Comparison of ENCODE assay signal across 13 cellular contexts in the genomic region with DNA sequence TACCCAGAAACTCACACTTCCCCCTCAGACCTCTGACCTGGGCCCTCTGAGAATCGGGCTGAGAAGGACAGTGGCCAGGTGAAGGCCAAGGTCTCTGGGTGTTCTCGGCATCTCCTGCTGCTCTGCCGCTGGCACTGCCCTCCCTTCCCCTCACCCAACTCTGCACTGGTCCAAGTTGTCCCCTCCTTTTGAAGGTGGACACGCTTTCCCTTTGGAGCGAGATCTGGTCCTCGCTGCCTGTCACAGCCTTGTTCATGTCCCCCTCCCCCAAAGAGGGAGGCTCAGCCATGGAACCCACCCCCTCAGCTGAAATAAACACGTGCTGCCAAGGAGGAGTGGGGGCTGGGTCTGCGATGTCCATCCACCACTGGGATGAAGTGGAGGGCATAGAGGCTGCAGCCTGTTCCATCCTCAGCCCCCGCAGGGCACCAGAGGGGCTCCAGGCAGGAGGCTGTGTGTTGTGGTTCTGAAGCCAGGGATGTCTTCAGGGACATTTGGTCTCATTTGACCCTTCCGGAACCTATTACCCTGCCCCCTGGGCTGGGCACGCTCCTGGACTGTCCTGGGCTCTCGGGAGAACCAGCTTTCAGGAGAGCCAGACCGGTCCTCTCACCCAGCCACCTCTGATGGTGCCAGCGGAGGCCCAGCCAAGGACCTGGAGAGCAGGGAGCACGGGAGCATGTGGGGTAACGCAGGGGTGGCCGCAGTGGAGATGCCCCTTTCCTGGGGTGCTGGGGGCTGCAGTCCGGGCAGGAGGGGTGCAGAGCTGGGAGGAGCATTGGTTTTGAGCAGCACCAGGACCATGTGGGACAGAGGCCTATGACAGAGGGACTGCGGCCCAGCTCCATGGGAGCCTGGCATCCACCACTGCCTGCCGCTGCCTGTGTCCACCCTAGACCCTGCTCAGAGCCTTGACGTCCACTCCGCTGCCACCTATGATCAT. TPM values are rescaled to one million over a fixed set of nuclear protein-coding genes. Genes with fewer than 3 reads are reported as not detected.
"Had no signal": no experiment of that assay in that cellular context is flagged by ENCODE, and none has a peak within 500 bp of the region (broad histone marks: within the 10 kb centered on the region; RNA-seq: fewer than 3 reads in every experiment).

No MANE protein-coding gene starts in this region.

- H3K4me3 ChIP-seq: cardiac muscle cell, coronary artery, gastroesophageal sphincter, tibial nerve had no signal

- H3K36me3 Mint-ChIP-seq: memory B cell, natural killer cell had no signal

- H3K4me3 Mint-ChIP-seq: activated T-helper 1 cell treated with anti-CD3 and anti-CD28 coated beads, Interleukin-12 subunit alpha, Interleukin-12 subunit beta, Interleukin-2, Interleukin-4 antibody, amounts not matched to agents 30 ng/mL and 10 ng/mL and 1 ng/mL, durations not matched to agents 14 hours and 24 hours and 36 hours; memory B cell; natural killer cell had no signal

- H3K27ac Mint-ChIP-seq: activated T-helper 1 cell treated with anti-CD3 and anti-CD28 coated beads, Interleukin-12 subunit alpha, Interleukin-12 subunit beta, Interleukin-2, Interleukin-4 antibody, amounts not matched to agents 30 ng/mL and 10 ng/mL and 1 ng/mL, durations not matched to agents 14 hours and 24 hours and 36 hours; memory B cell; natural killer cell had no signal

- DNase-seq: activated CD4-positive, alpha-beta T cell treated with anti-CD3 and anti-CD28 coated beads for 4 hours; activated naive CD4-positive, alpha-beta T cell; effector CD4-positive, alpha-beta T cell; hippocampal formation; natural killer cell; occipital lobe; T-helper 1 cell had no signal

- H3K27me3 ChIP-seq: cardiac muscle cell, gastroesophageal sphincter, tibial nerve had no signal

- H3K9me3 ChIP-seq: gastroesophageal sphincter, tibial nerve had no signal

- H3K4me1 Mint-ChIP-seq: memory B cell, natural killer cell had no signal

- H3K36me3 ChIP-seq: cardiac muscle cell, gastroesophageal sphincter, tibial nerve had no signal

- H3K9me3 Mint-ChIP-seq: activated T-helper 1 cell treated with anti-CD3 and anti-CD28 coated beads, Interleukin-12 subunit alpha, Interleukin-12 subunit beta, Interleukin-2, Interleukin-4 antibody, amounts not matched to agents 30 ng/mL and 10 ng/mL and 1 ng/mL, durations not matched to agents 14 hours and 24 hours and 36 hours; memory B cell; natural killer cell had no signal

- H3K27ac ChIP-seq: cardiac muscle cell, coronary artery, gastroesophageal sphincter, tibial nerve had no signal

RNA-seq across cellular contexts. Expression of gene LCN2, which starts 4.7 kb away (rescaled TPM):
- total RNA-seq: activated T-helper 1 cell treated with anti-CD3 and anti-CD28 coated beads, Interleukin-12 subunit alpha, Interleukin-12 subunit beta, Interleukin-2, Interleukin-4 antibody, amounts not matched to agents 30 ng/mL and 10 ng/mL and 1 ng/mL, durations not matched to agents 14 hours and 24 hours and 36 hours; cardiac muscle cell; occipital lobe; tibial nerve had no signal
- polyA plus RNA-seq: cardiac muscle cell had no signal
